In the genomic region with DNA sequence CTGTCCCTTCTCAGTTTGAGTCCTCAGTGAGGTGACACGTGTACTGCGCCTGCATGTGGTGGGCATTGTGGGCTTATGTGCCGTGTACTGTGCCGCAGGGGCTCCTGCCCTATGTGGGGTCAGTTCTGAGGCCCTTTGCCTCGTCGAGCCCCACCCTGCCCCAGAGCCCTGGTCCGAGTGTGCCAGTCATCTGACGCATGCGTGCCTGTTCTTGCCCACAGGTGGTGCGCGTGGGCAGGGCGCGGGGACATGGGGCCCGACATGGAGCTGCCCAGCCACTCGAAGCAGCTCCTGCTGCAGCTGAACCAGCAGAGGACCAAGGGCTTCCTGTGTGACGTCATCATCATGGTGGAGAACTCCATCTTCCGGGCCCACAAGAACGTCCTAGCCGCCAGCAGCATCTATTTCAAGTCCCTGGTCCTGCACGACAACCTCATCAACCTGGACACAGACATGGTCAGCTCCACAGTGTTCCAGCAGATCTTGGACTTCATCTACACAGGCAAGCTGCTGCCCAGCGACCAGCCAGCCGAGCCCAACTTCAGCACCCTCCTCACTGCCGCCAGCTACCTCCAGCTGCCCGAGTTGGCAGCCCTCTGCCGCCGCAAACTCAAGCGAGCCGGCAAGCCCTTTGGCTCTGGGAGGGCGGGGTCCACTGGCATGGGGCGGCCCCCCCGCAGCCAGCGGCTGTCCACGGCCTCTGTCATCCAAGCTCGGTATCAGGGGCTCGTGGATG, we compare ENCODE assay signal across 22 cellular contexts. TPM values are rescaled to one million over a fixed set of nuclear protein-coding genes. Genes with fewer than 3 reads are reported as not detected.
DNase-seq lines count a peak whose midpoint lies in the region; ATAC-seq and TF ChIP-seq lines count a peak whose summit lies in the region.
"Had no signal": no experiment of that assay in that cellular context is flagged by ENCODE, and none has a peak within 500 bp of the region (broad histone marks: within the 10 kb centered on the region; RNA-seq: fewer than 3 reads in every experiment).

No MANE protein-coding gene starts in this region.

- no peak for TF ChIP-seq CTCF in HL-60 (IDR thresholded peaks at IDR 0.05; ENCODE audit: insufficient read depth, low read length)

- H3K4me1 ChIP-seq in BLaER1 treated with 17β-estradiol and CSF1 and Interleukin-3, amounts not matched to agents 10 nM and 100 nM: peaks cover 37 to 78% (median 72%) of the 10 kb centered on the region in 10 experiments
- H3K4me1 ChIP-seq: HAP-1 had no signal

- DNase-seq in HL-60 (ENCODE audit: low read depth in 1 of 2, low spot score in 1 of 2) (peak; percentile 0 to 16), islet precursor cell (peak; percentile 44), posterior vena cava (ENCODE audit: low spot score) (peak; percentile 50), MG63 (no peak), NCI-H524 treated with DMSO at 0.1 percent for 48 hours (lab: John Stamatoyannopoulos, UW) (no peak), NCI-H2196 treated with DMSO at 0.1 percent for 48 hours (lab: John Stamatoyannopoulos, UW; ENCODE audit: unreplicated experiment) (no peak)
- DNase-seq: activated CD4-positive, alpha-beta T cell treated with anti-CD3 and anti-CD28 coated beads, Interleukin-2, amount 50 U/mL, for 1 hour; activated gamma-delta T cell; cortex of kidney; mesendoderm; NCI-H1930; NCI-H526; OCI-M1; T1000 had no signal

- no peaks in the 10 kb centered on the region for H3K27me3 ChIP-seq in BLaER1 treated with 17β-estradiol and CSF1 and Interleukin-3, amounts not matched to agents 10 nM and 100 nM
- H3K27me3 ChIP-seq in HL-60 (ENCODE audit: insufficient read depth, poor library complexity, severe bottlenecking) (no peaks in the 10 kb centered on the region), MG63 (no peaks in the 10 kb centered on the region)
- H3K27me3 ChIP-seq: gastroesophageal sphincter, neural progenitor cell, tibial nerve had no signal

- no peaks in the 10 kb centered on the region for H3K9me3 ChIP-seq in BLaER1 treated with 17β-estradiol and CSF1 and Interleukin-3, amounts not matched to agents 10 nM and 100 nM (replicated peaks in 1 of 11)
- no peaks in the 10 kb centered on the region for H3K9me3 ChIP-seq in MG63
- H3K9me3 ChIP-seq: gastroesophageal sphincter, HAP-1, tibial nerve had no signal

- peak overlapping the region in 9 of 11 experiments; percentile 66 to 87 (median 77); a peak in 18 of 22 replicates for H3K4me2 ChIP-seq in BLaER1 treated with 17β-estradiol and CSF1 and Interleukin-3, amounts not matched to agents 10 nM and 100 nM
- H3K4me2 ChIP-seq: neural progenitor cell had no signal

- H4K20me1 ChIP-seq in BLaER1 treated with 17β-estradiol and CSF1 and Interleukin-3, amounts not matched to agents 10 nM and 100 nM: peaks cover 54 to 73% (median 69%) of the 10 kb centered on the region in 11 experiments

- intact Hi-C loops in posterior vena cava (cut with DNase I): no loop called here

- H3K9ac ChIP-seq in BLaER1 treated with 17β-estradiol and CSF1 and Interleukin-3, amounts not matched to agents 10 nM and 100 nM: peak overlapping the region in 2 of 11 experiments; percentile 13 to 35; a peak in 3 of 22 replicates
- H3K9ac ChIP-seq: neural progenitor cell had no signal

- peaks cover 27 to 47% (median 44%) of the 10 kb centered on the region in 11 experiments; a peak in 21 of 22 replicates for H3K36me3 ChIP-seq in BLaER1 treated with 17β-estradiol and CSF1 and Interleukin-3, amounts not matched to agents 10 nM and 100 nM
- no peaks in the 10 kb centered on the region; the same call in 1 of the 2 replicates for H3K36me3 ChIP-seq in MG63
- H3K36me3 ChIP-seq: neural progenitor cell had no signal

- no peak for ATAC-seq in GM19023 (IDR thresholded peaks at IDR 0.05; ENCODE audit: unreplicated experiment)
- ATAC-seq: gastroesophageal sphincter had no signal

- peak overlapping the region in 2 of 11 experiments; percentile 58 to 66; a peak in 1 of 22 replicates for H3K27ac ChIP-seq in BLaER1 treated with 17β-estradiol and CSF1 and Interleukin-3, amounts not matched to agents 10 nM and 100 nM
- no peak overlapping the region for H3K27ac ChIP-seq in HL-60 (replicated peaks)
- H3K27ac ChIP-seq: gastroesophageal sphincter, neural progenitor cell, skin epidermis, tibial nerve had no signal

- no peak overlapping the region for H3K4me3 ChIP-seq in BLaER1 treated with 17β-estradiol and CSF1 and Interleukin-3, amounts not matched to agents 10 nM and 100 nM
- H3K4me3 ChIP-seq in HL-60 (replicated peaks; ENCODE audit: insufficient read depth, low read length) (no peak overlapping the region), MG63 (no peak overlapping the region)
- H3K4me3 ChIP-seq: gastroesophageal sphincter, HAP-1, neural progenitor cell, skin epidermis, tibial nerve had no signal

RNA-seq across cellular contexts. Expression of a gene that starts 22.3 kb away (rescaled TPM):
- under 1 TPM; 0.51 to 0.81 TPM for total RNA-seq in posterior vena cava
- total RNA-seq in MG63 (2014; rRNA removed; shearing (Covaris generic); ENCODE audit: low replicate concordance): 0.30 TPM in 1 of 2 replicates, not detected in the other
- total RNA-seq: M059J had no signal

RNA-seq across cellular contexts. Expression of a gene that starts 27.7 kb away (rescaled TPM):
- total RNA-seq in posterior vena cava: 1 to 10 TPM; 3.3 to 3.8 TPM
- total RNA-seq in MG63 (2014; rRNA removed; shearing (Covaris generic); ENCODE audit: low replicate concordance): 0.99 and 1.2 TPM in 2 replicates

Comparison
In these comparisons a context has a peak if more than half of its experiments do, and no peak if none do; other contexts are left out.
1. DNase-seq: peak in HL-60 (2 of 2), islet precursor cell (single experiment) and posterior vena cava (single experiment); none in MG63 (single experiment), NCI-H524 treated with DMSO at 0.1 percent for 48 hours (single experiment) and NCI-H2196 treated with DMSO at 0.1 percent for 48 hours (single experiment).